Comparison of ENCODE assay signal across 13 cellular contexts in the genomic region with DNA sequence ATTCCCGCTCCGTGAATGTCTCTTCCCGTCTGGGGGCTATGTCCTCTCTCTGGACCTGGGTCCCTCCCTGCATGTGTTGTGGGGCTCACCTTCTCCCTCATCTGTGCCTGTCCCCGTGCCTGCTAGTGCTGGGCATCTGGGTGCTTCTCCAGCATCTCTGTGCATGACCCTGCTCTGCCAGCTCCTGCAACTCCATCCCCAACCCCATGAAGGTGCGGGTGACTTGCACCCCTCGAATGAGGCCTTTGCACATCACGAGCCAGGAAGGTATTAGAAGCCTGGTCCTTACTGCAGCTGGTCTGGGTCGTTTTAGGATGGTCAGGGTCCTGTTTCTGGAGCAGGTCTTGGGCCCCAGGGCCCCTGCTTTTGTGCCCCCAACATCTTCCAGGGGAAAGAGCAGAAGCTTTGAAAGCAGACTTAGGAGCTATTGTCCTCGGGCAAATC.
DNase-seq lines count a peak whose midpoint lies in the region; ATAC-seq and TF ChIP-seq lines count a peak whose summit lies in the region.
"Had no signal": no experiment of that assay in that cellular context is flagged by ENCODE, and none has a peak within 500 bp of the region (broad histone marks: within the 10 kb centered on the region; RNA-seq: fewer than 3 reads in every experiment).

No MANE protein-coding gene starts in this region.

- POLR2A ChIA-PET in activated CD8-positive, alpha-beta T cell treated with anti-CD3 and anti-CD28 coated beads, Interleukin-2, amount 10 ng/mL, durations not matched to agents 7 days and 5 days (lab: Charles Lee), result no interaction called here
- POLR2A ChIA-PET in CD8-positive, alpha-beta memory T cell (lab: Charles Lee), result no interaction called here

- peaks cover 11% of the 10 kb centered on the region for H3K4me1 ChIP-seq in endodermal cell (ENCODE audit: control insufficient read depth, insufficient read depth, low read length)
- H3K4me1 ChIP-seq in CD8-positive, alpha-beta memory T cell (ENCODE audit: insufficient read depth, low read length), result no peaks in the 10 kb centered on the region
- H3K4me1 ChIP-seq: Caco-2 had no signal

- no peaks in the 10 kb centered on the region for H3K27me3 Mint-ChIP-seq in endodermal cell (ENCODE audit: insufficient read depth)
- H3K27me3 Mint-ChIP-seq in activated CD8-positive, alpha-beta T cell treated with anti-CD3 and anti-CD28 coated beads, Interleukin-2, amount 10 ng/mL, durations not matched to agents 7 days and 5 days (ENCODE audit: low read depth), result no peaks in the 10 kb centered on the region
- H3K27me3 Mint-ChIP-seq in CD8-positive, alpha-beta memory T cell, result peaks cover 0 to 3% of the 10 kb centered on the region in 2 donors
- H3K27me3 Mint-ChIP-seq: CD4-positive, CD25-positive, alpha-beta regulatory T cell had no signal

- no peak overlapping the region for H3K4me3 Mint-ChIP-seq in endodermal cell
- no peak overlapping the region for H3K4me3 Mint-ChIP-seq in activated CD8-positive, alpha-beta T cell treated with anti-CD3 and anti-CD28 coated beads, Interleukin-2, amount 10 ng/mL, durations not matched to agents 7 days and 5 days
- H3K4me3 Mint-ChIP-seq in CD8-positive, alpha-beta memory T cell, result no peak overlapping the region
- H3K4me3 Mint-ChIP-seq: CD4-positive, CD25-positive, alpha-beta regulatory T cell had no signal

- H3K27ac Mint-ChIP-seq in endodermal cell, result peak overlapping the region; percentile 13
- H3K27ac Mint-ChIP-seq in activated CD8-positive, alpha-beta T cell treated with anti-CD3 and anti-CD28 coated beads, Interleukin-2, amount 10 ng/mL, durations not matched to agents 7 days and 5 days, result no peak overlapping the region
- no peak overlapping the region for H3K27ac Mint-ChIP-seq in CD8-positive, alpha-beta memory T cell

- H3K27me3 ChIP-seq in dorsolateral prefrontal cortex, result no peaks in the 10 kb centered on the region
- H3K27me3 ChIP-seq in endodermal cell (ENCODE audit: control insufficient read depth, insufficient read depth, low read length, poor library complexity, severe bottlenecking), result no peaks in the 10 kb centered on the region
- H3K27me3 ChIP-seq in CD8-positive, alpha-beta memory T cell (ENCODE audit: insufficient read depth, low read length, poor library complexity, severe bottlenecking), result no peaks in the 10 kb centered on the region
- H3K27me3 ChIP-seq: BE2C had no signal

- H3K9me3 ChIP-seq in endodermal cell (ENCODE audit: control insufficient read depth, low read length), result peaks cover under 1% of the 10 kb centered on the region
- no peaks in the 10 kb centered on the region for H3K9me3 ChIP-seq in CD8-positive, alpha-beta memory T cell (ENCODE audit: low read length)
- H3K9me3 ChIP-seq: BE2C, Caco-2 had no signal

- H3K9ac ChIP-seq in endodermal cell (ENCODE audit: extremely low read depth, low read length, poor library complexity, severe bottlenecking), result no peak overlapping the region

- DNase-seq in dorsolateral prefrontal cortex (no peak), endodermal cell (no peak), sciatic nerve (ENCODE audit: low spot score) (peak; percentile 15)
- DNase-seq in activated CD4-positive, alpha-beta T cell treated with anti-CD3 and anti-CD28 coated beads, Interleukin-2, amount 50 U/mL, for 4 hours, result no peak
- DNase-seq in activated CD8-positive, alpha-beta T cell treated with anti-CD3 and anti-CD28 coated beads, Interleukin-2, amount 10 ng/mL, durations not matched to agents 7 days and 5 days, result no peak
- no peak for DNase-seq in CD8-positive, alpha-beta memory T cell
- DNase-seq: ACHN; BE2C; Caco-2; CD4-positive, CD25-positive, alpha-beta regulatory T cell; HCEC 1CT; IMR-90 had no signal

- CTCF ChIA-PET in activated CD8-positive, alpha-beta T cell treated with anti-CD3 and anti-CD28 coated beads, Interleukin-2, amount 10 ng/mL, durations not matched to agents 7 days and 5 days (lab: Charles Lee), result no interaction called here
- CTCF ChIA-PET in CD8-positive, alpha-beta memory T cell (lab: Charles Lee), result no interaction called here

- ATAC-seq in sciatic nerve, result no peak
- no peak for ATAC-seq in activated CD8-positive, alpha-beta T cell treated with anti-CD3 and anti-CD28 coated beads, Interleukin-2, amount 10 ng/mL, durations not matched to agents 7 days and 5 days

- TF ChIP-seq CTCF in dorsolateral prefrontal cortex (IDR thresholded peaks at IDR 0.05 in 54 of 56, conservative IDR thresholded peaks at IDR 0.05 in 2 of 56; ENCODE audit: low read depth in 1 of 56, partially characterized antibody in 56 of 56), result no peak
- no peak for TF ChIP-seq CTCF in endodermal cell (conservative IDR thresholded peaks at IDR 0.05)

- H3K36me3 Mint-ChIP-seq in endodermal cell (ENCODE audit: low read depth), result peaks cover 68% of the 10 kb centered on the region
- no peaks in the 10 kb centered on the region for H3K36me3 Mint-ChIP-seq in activated CD8-positive, alpha-beta T cell treated with anti-CD3 and anti-CD28 coated beads, Interleukin-2, amount 10 ng/mL, durations not matched to agents 7 days and 5 days (ENCODE audit: low read depth)
- H3K36me3 Mint-ChIP-seq in CD8-positive, alpha-beta memory T cell, result peaks cover 12 to 18% (median 13%) of the 10 kb centered on the region in 3 donors

- H3K36me3 ChIP-seq in endodermal cell (ENCODE audit: control insufficient read depth, insufficient read depth, low read length), result peaks cover 70% of the 10 kb centered on the region
- H3K36me3 ChIP-seq in CD8-positive, alpha-beta memory T cell (ENCODE audit: insufficient read depth, low read length), result no peaks in the 10 kb centered on the region
- H3K36me3 ChIP-seq: BE2C had no signal

- peak overlapping the region in 45 of 59 donors; percentile 15 to 87 (median 65) for H3K27ac ChIP-seq in dorsolateral prefrontal cortex
- H3K27ac ChIP-seq in endodermal cell (ENCODE audit: low read depth, low read length), result no peak overlapping the region
- H3K27ac ChIP-seq in CD8-positive, alpha-beta memory T cell (ENCODE audit: low read depth, low read length), result no peak overlapping the region
- H3K27ac ChIP-seq: HL-60 had no signal

- H3K4me3 ChIP-seq in dorsolateral prefrontal cortex (no peak overlapping the region), endodermal cell (ENCODE audit: low read length) (no peak overlapping the region)
- no peak overlapping the region for H3K4me3 ChIP-seq in CD8-positive, alpha-beta memory T cell (ENCODE audit: low read length)

- WGBS in endodermal cell (ENCODE audit: insufficient coverage in 1 of 2, insufficient read length in 1 of 2), 2 experiments, result 90 to 100% methylated on average over 5 to 9 of the region's 9 CpGs

- peaks cover 17% of the 10 kb centered on the region for H3K4me1 Mint-ChIP-seq in endodermal cell
- no peaks in the 10 kb centered on the region for H3K4me1 Mint-ChIP-seq in activated CD8-positive, alpha-beta T cell treated with anti-CD3 and anti-CD28 coated beads, Interleukin-2, amount 10 ng/mL, durations not matched to agents 7 days and 5 days (ENCODE audit: low read depth)
- no peaks in the 10 kb centered on the region for H3K4me1 Mint-ChIP-seq in CD8-positive, alpha-beta memory T cell

- intact Hi-C loops in dorsolateral prefrontal cortex (cut with DNase I), result no loop called here
- intact Hi-C loops in sciatic nerve (cut with DNase I), result no loop called here

- H3K9me3 Mint-ChIP-seq in endodermal cell, result no peaks in the 10 kb centered on the region
- no peaks in the 10 kb centered on the region for H3K9me3 Mint-ChIP-seq in activated CD8-positive, alpha-beta T cell treated with anti-CD3 and anti-CD28 coated beads, Interleukin-2, amount 10 ng/mL, durations not matched to agents 7 days and 5 days (ENCODE audit: insufficient read depth)
- no peaks in the 10 kb centered on the region for H3K9me3 Mint-ChIP-seq in CD8-positive, alpha-beta memory T cell

Comparison
In these comparisons a context has a peak if more than half of its experiments do, and no peak if none do; other contexts are left out.
1. H3K27ac ChIP-seq: peak in dorsolateral prefrontal cortex (45 of 59); none in endodermal cell (single experiment) and CD8-positive, alpha-beta memory T cell (single experiment).